In the genomic region with DNA sequence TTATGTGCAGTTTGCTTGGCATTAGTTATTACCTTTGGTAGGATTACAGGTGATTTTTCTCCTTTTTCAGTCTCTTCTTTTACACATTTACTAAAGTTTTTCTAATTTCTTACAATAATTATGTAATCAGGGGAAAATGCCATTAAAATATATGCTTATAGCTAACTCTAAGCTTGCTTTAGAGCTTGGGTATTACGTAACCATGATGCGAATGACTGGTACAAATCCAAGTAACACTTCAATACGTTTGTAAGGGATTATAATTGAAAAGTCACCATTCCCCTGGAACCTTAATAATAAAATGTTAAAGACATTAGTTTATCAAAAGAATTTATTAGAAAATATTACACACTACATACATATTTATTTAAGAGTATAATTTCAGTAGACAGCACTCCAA, we compare ENCODE assay signal across 16 cellular contexts.
DNase-seq lines count a peak whose midpoint lies in the region; ATAC-seq, FAIRE-seq and TF ChIP-seq lines count a peak whose summit lies in the region.
"Had no signal": no experiment of that assay in that cellular context is flagged by ENCODE, and none has a peak within 500 bp of the region (broad histone marks: within the 10 kb centered on the region; RNA-seq: fewer than 3 reads in every experiment).

No MANE protein-coding gene starts in this region.

- intact Hi-C loops in IMR-90 (cut with micrococcal nuclease), result no loop called here
- intact Hi-C loops in uterus (cut with DNase I; ENCODE audit: low total_unique reads), result no loop called here

- in situ Hi-C loops in IMR-90 (cut with MboI; ENCODE audit: low sequenced_read_pairs), result no loop called here

- no peak overlapping the region for H2AFZ ChIP-seq in IMR-90 (replicated peaks; ENCODE audit: low read length, poor library complexity)

- peaks cover 13% of the 10 kb centered on the region for H3K36me3 ChIP-seq in IMR-90 (ENCODE audit: control insufficient read depth, insufficient read depth, low read length)
- no peaks in the 10 kb centered on the region for H3K36me3 ChIP-seq in uterus

- dilution Hi-C loops in IMR-90 (cut with HindIII; ENCODE audit: low sequenced_read_pairs, unreplicated experiment), result no loop called here

- TF ChIP-seq CTCF in IMR-90 (conservative IDR thresholded peaks at IDR 0.05; ENCODE audit: low read depth, low read length), result no peak
- TF ChIP-seq CTCF in cardiac fibroblast (IDR thresholded peaks at IDR 0.05; ENCODE audit: low read depth, low read length), result no peak
- TF ChIP-seq CTCF in uterus (IDR thresholded peaks at IDR 0.05), result no peak

- H2AK9ac ChIP-seq in IMR-90 (replicated peaks; ENCODE audit: low read depth, low read length, poor library complexity), result no peak overlapping the region

- H2BK5ac ChIP-seq in IMR-90 (ENCODE audit: low read depth, low read length, poor library complexity, severe bottlenecking), result no peak overlapping the region

- H3K56ac ChIP-seq in IMR-90 (ENCODE audit: extremely low read depth, insufficient read depth, low read length), result no peak overlapping the region

- H4K5ac ChIP-seq in IMR-90 (ENCODE audit: low read depth, low read length), result no peak overlapping the region

- no peak for DNase-seq in GM18507 (ENCODE audit: extremely low spot score, insufficient read length, low read depth)
- DNase-seq in IMR-90, result no peak
- DNase-seq in cardiac fibroblast (ENCODE audit: low read depth in 2 of 2), result peak; percentile 13 to 14
- peak; percentile 28 for DNase-seq in iris pigment epithelial cell (ENCODE audit: low read depth)
- DNase-seq in NCI-H524 treated with DMSO at 0.1 percent for 48 hours (lab: John Stamatoyannopoulos, UW), result no peak
- DNase-seq in Ammon's horn (ENCODE audit: low spot score), result no peak
- DNase-seq in uterus, result no peak
- DNase-seq: CD8-positive, alpha-beta T cell; COR-L47; DMS153; DMS79 treated with DMSO at 0.1 percent for 48 hours; GDM1 had no signal

- H3K14ac ChIP-seq in IMR-90 (replicated peaks; ENCODE audit: low read depth, low read length), result no peak overlapping the region

- POLR2A ChIA-PET in IMR-90 (lab: Charles Lee; ENCODE audit: unreplicated experiment), result no interaction called here

- H3K4me1 ChIP-seq in IMR-90 (ENCODE audit: control insufficient read depth, insufficient read depth, low read length), result peaks cover 4% of the 10 kb centered on the region
- no peaks in the 10 kb centered on the region for H3K4me1 ChIP-seq in uterus

- no peak overlapping the region for H3K4me2 ChIP-seq in IMR-90 (ENCODE audit: low read depth, low read length)

- CTCF ChIA-PET in IMR-90 (lab: Yijun Ruan, JAX), result interaction anchor here (0.7 kb wide), 1 partner anchor 702 kb away, joined by 3 read pairs; no protein-coding TSS in a partner anchor

- H3K4me3 ChIP-seq in IMR-90 (ENCODE audit: insufficient read depth, low read depth, low read length) (no peak overlapping the region), cardiac fibroblast (replicated peaks in 1 of 2; ENCODE audit: low read depth in 2 of 2, low read length in 2 of 2) (no peak overlapping the region), uterus (no peak overlapping the region)

- H3K23ac ChIP-seq in IMR-90 (ENCODE audit: low read depth, low read length), result no peak overlapping the region

- H3K27ac ChIP-seq in IMR-90 (ENCODE audit: insufficient read depth, low read length) (no peak overlapping the region), uterus (no peak overlapping the region)
- H3K27ac ChIP-seq: HL-60 had no signal

- H4K8ac ChIP-seq in IMR-90 (ENCODE audit: low read depth in 2 of 2, low read length in 2 of 2), result no peak overlapping the region

- H3K27me3 ChIP-seq in IMR-90 (ENCODE audit: control insufficient read depth, insufficient read depth, low read length), result no peaks in the 10 kb centered on the region
- no peaks in the 10 kb centered on the region for H3K27me3 ChIP-seq in uterus

- H3K18ac ChIP-seq in IMR-90 (ENCODE audit: low read depth, low read length), result no peak overlapping the region

- WGBS in IMR-90 (ENCODE audit: extremely low coverage in 2 of 2, insufficient read length in 1 of 2), 2 experiments, result no CpG with 5 or more reads among the region's 3 CpGs

- H4K91ac ChIP-seq in IMR-90 (ENCODE audit: insufficient read depth, low read depth, low read length), result no peak overlapping the region

- H2BK20ac ChIP-seq in IMR-90 (ENCODE audit: low read depth, low read length), result no peak overlapping the region

- H4K20me1 ChIP-seq in IMR-90 (ENCODE audit: insufficient read depth, low read length), result no peaks in the 10 kb centered on the region

- FAIRE-seq in GM18507 (lab: Jason Lieb, UNC), result peak; percentile 12
- FAIRE-seq: D721Med, GM12892 had no signal

- no peaks in the 10 kb centered on the region for H3K9me3 ChIP-seq in IMR-90 (ENCODE audit: control insufficient read depth, insufficient read depth, low read length)
- H3K9me3 ChIP-seq in uterus, result no peaks in the 10 kb centered on the region

- TF ChIP-seq POLR2A in IMR-90 (IDR thresholded peaks at IDR 0.05; ENCODE audit: low read depth, low read length) (no peak), uterus (IDR thresholded peaks at IDR 0.05) (no peak)

- no peak for ATAC-seq in IMR-90 (ENCODE audit: low read depth)
- ATAC-seq: CD8-positive, alpha-beta T cell; HCT116 had no signal

- H3K9ac ChIP-seq in IMR-90 (ENCODE audit: low read depth, low read length), result no peak overlapping the region

- H2BK120ac ChIP-seq in IMR-90 (ENCODE audit: low read depth, low read length), result no peak overlapping the region

- H3K79me1 ChIP-seq in IMR-90 (ENCODE audit: low read depth in 1 of 2, low read length in 2 of 2), result peaks cover 0 to 13% of the 10 kb centered on the region in 2 experiments; a peak in 1 of 4 replicates

- H3K4ac ChIP-seq in IMR-90 (ENCODE audit: low read depth, low read length), result no peak overlapping the region

- no peak overlapping the region for H2AK5ac ChIP-seq in IMR-90 (ENCODE audit: low read depth, low read length)

- no peak for TF ChIP-seq RAD21 in IMR-90 (IDR thresholded peaks at IDR 0.05; ENCODE audit: low read length)

- H3K9me1 ChIP-seq in IMR-90 (ENCODE audit: insufficient read depth, low read length), result 0 out of 2 replicates have a peak, but pooled peaks cover 3% of the 10 kb centered on the region

- H2BK15ac ChIP-seq in IMR-90 (ENCODE audit: low read depth, low read length), result no peak overlapping the region

- no TSS peak for BruUV-seq in IMR-90 (replicated peaks; lab: Mats Ljungman, UMichigan)

TF ChIP-seq in IMR-90, 13 proteins besides CTCF, POLR2A, EP300 and RAD21:
- no peak for TF ChIP-seq FOS (IDR thresholded peaks at IDR 0.05; ENCODE audit: low read depth, low read length)
- TF ChIP-seq CEBPB (IDR thresholded peaks at IDR 0.05; ENCODE audit: low read depth, low read length), result peak; percentile 85

Comparison
In these comparisons a context has a peak if more than half of its experiments do, and no peak if none do; other contexts are left out.
1. DNase-seq: peak in cardiac fibroblast (2 of 2) and iris pigment epithelial cell (single experiment); none in GM18507 (single experiment), IMR-90 (single experiment), NCI-H524 treated with DMSO at 0.1 percent for 48 hours (single experiment), Ammon's horn (single experiment) and uterus (0 of 2).